10 cellular contexts compared by ENCODE assay signal in genomic region chr7:154794147-154794780, GRCh38.
DNase-seq lines count a peak whose midpoint lies in the region; ATAC-seq and TF ChIP-seq lines count a peak whose summit lies in the region.
"Had no signal": no experiment of that assay in that cellular context is flagged by ENCODE, and none has a peak within 500 bp of the region (broad histone marks: within the 10 kb centered on the region; RNA-seq: fewer than 3 reads in every experiment).

No MANE protein-coding gene starts in this region.

- H3K4me3 Mint-ChIP-seq in nephron progenitor cell (peak overlapping the region; percentile 59), Caco-2 (ENCODE audit: unreplicated experiment) (no peak overlapping the region)

- H3K27ac ChIP-seq in body of pancreas: no peak overlapping the region
- H3K27ac ChIP-seq: adrenal gland had no signal

- DNase-seq in GM06990 (ENCODE audit: extremely low read depth, insufficient read length) (peak; percentile 9), body of pancreas (peak in 1 of 4 donors; percentile 39), nephron progenitor cell (peak; percentile 79), EL (no peak), Caco-2 (no peak)
- no peak for DNase-seq in activated CD8-positive, alpha-beta memory T cell treated with anti-CD3 and anti-CD28 coated beads, Interleukin-2, amount 50 U/mL, for 4 hours
- DNase-seq: Kasumi-1 had no signal

- CTCF ChIA-PET in Caco-2 (lab: Charles Lee): no interaction called here

- H3K27me3 ChIP-seq in GM06990 (replicated peaks; ENCODE audit: control insufficient read depth, insufficient read depth, low read length) (no peaks in the 10 kb centered on the region), body of pancreas (no peaks in the 10 kb centered on the region), Caco-2 (replicated peaks; ENCODE audit: control insufficient read depth, insufficient read depth, low read length) (no peaks in the 10 kb centered on the region)
- H3K27me3 ChIP-seq: adrenal gland had no signal

- POLR2A ChIA-PET in Caco-2 (lab: Charles Lee): no interaction called here

- H3K27me3 Mint-ChIP-seq in nephron progenitor cell (ENCODE audit: low read depth, poor library complexity) (peaks cover 24% of the 10 kb centered on the region), Caco-2 (ENCODE audit: insufficient read depth, unreplicated experiment) (peaks cover 19% of the 10 kb centered on the region)

- no TSS peak for BruUV-seq in Caco-2 (replicated peaks; lab: Mats Ljungman, UMichigan)

- no peaks in the 10 kb centered on the region for H3K36me3 Mint-ChIP-seq in nephron progenitor cell (ENCODE audit: low read depth)
- no peaks in the 10 kb centered on the region for H3K36me3 Mint-ChIP-seq in Caco-2 (ENCODE audit: insufficient read depth, unreplicated experiment)

- H3K4me3 ChIP-seq in GM06990 (replicated peaks; ENCODE audit: low read depth, low read length) (no peak overlapping the region), body of pancreas (no peak overlapping the region), Caco-2 (ENCODE audit: low read depth, low read length) (no peak overlapping the region)
- H3K4me3 ChIP-seq: adrenal gland had no signal

- H3K27ac Mint-ChIP-seq in nephron progenitor cell: no peak overlapping the region
- no peak overlapping the region for H3K27ac Mint-ChIP-seq in Caco-2 (ENCODE audit: unreplicated experiment)

- intact Hi-C loops in body of pancreas (cut with DNase I): no loop called here
- intact Hi-C loops in Caco-2 (cut with micrococcal nuclease; ENCODE audit: unreplicated experiment): no loop called here

- H3K9me3 ChIP-seq in body of pancreas (no peaks in the 10 kb centered on the region), Caco-2 (no peaks in the 10 kb centered on the region)
- H3K9me3 ChIP-seq: adrenal gland had no signal

- H3K4me1 ChIP-seq in body of pancreas (no peaks in the 10 kb centered on the region), Caco-2 (no peaks in the 10 kb centered on the region)
- H3K4me1 ChIP-seq: adrenal gland had no signal

- H3K9me3 Mint-ChIP-seq in nephron progenitor cell: no peaks in the 10 kb centered on the region
- H3K9me3 Mint-ChIP-seq in Caco-2 (ENCODE audit: unreplicated experiment): no peaks in the 10 kb centered on the region

- no peak for TF ChIP-seq POLR2A in body of pancreas (IDR thresholded peaks at IDR 0.05)

- peaks cover 8% of the 10 kb centered on the region for H3K4me1 Mint-ChIP-seq in nephron progenitor cell
- no peaks in the 10 kb centered on the region for H3K4me1 Mint-ChIP-seq in Caco-2 (ENCODE audit: low read depth, unreplicated experiment)

- 32 to 57% methylated on average over 12 to 40 of the region's 50 CpGs for WGBS in body of pancreas, 2 donors

- H3K36me3 ChIP-seq in GM06990 (ENCODE audit: control insufficient read depth, insufficient read depth, low read length): no peaks in the 10 kb centered on the region
- no peaks in the 10 kb centered on the region for H3K36me3 ChIP-seq in body of pancreas (replicated peaks in 1 of 2; ENCODE audit: insufficient read depth in 1 of 2, low read depth in 2 of 2)
- H3K36me3 ChIP-seq in Caco-2 (ENCODE audit: control insufficient read depth, insufficient read depth, low read length): no peaks in the 10 kb centered on the region
- H3K36me3 ChIP-seq: adrenal gland had no signal

- peak; percentile 58 for ATAC-seq in HG02798 (IDR thresholded peaks at IDR 0.05; ENCODE audit: poor library complexity, unreplicated experiment)
- ATAC-seq in body of pancreas: no peak
- no peak for ATAC-seq in GM18519 (IDR thresholded peaks at IDR 0.05; ENCODE audit: low FRiP score, unreplicated experiment)

- TF ChIP-seq CTCF in GM06990 (IDR thresholded peaks at IDR 0.05; ENCODE audit: insufficient read depth, low read length, poor library complexity, severe bottlenecking): no peak
- TF ChIP-seq CTCF in body of pancreas (IDR thresholded peaks at IDR 0.05): peak in 5 of 7 experiments; percentile 16 to 40 (median 23)
- peak; percentile 57 for TF ChIP-seq CTCF in nephron progenitor cell (IDR thresholded peaks at IDR 0.05)
- TF ChIP-seq CTCF in Caco-2 (IDR thresholded peaks at IDR 0.05; ENCODE audit: insufficient read depth in 1 of 2, low read depth in 1 of 2, low read length in 1 of 2, severe bottlenecking in 1 of 2, unreplicated experiment in 1 of 2): no peak

Comparison
In these comparisons a context has a peak if more than half of its experiments do, and no peak if none do; other contexts are left out.
1. DNase-seq: peak in GM06990 (single experiment) and nephron progenitor cell (single experiment); none in EL (single experiment), Caco-2 (0 of 2) and activated CD8-positive, alpha-beta memory T cell treated with anti-CD3 and anti-CD28 coated beads, Interleukin-2, amount 50 U/mL, for 4 hours (single experiment).
2. CTCF ChIP-seq: peak in body of pancreas (5 of 7) and nephron progenitor cell (single experiment); none in GM06990 (single experiment) and Caco-2 (0 of 2).